In genomic region chr19:57263244-57263643, GRCh38 we compare ENCODE assay signal across 2 cellular contexts.
TF ChIP-seq lines count a peak whose summit lies in the region.

No MANE protein-coding gene starts in this region.

TF ChIP-seq in GM23338, 12 proteins besides CTCF, POLR2A, EP300 and RAD21:
- TF ChIP-seq POLR2AphosphoS5 (IDR thresholded peaks at IDR 0.05; ENCODE audit: low read depth) (no peak), STAT1 (IDR thresholded peaks at IDR 0.05; ENCODE audit: unreplicated experiment) (no peak)

TF ChIP-seq in H1, 55 proteins besides CTCF, POLR2A, EP300 and RAD21:
- TF ChIP-seq E2F6 (IDR thresholded peaks at IDR 0.05): no peak
- TF ChIP-seq BACH1 (IDR thresholded peaks at IDR 0.05; ENCODE audit: low read length): no peak
